In genomic region chr21:33199516-33200217, GRCh38 we compare ENCODE assay signal across 8 cellular contexts. TPM values are rescaled to one million over a fixed set of nuclear protein-coding genes. Genes with fewer than 3 reads are reported as not detected.
DNase-seq lines count a peak whose midpoint lies in the region; ATAC-seq and TF ChIP-seq lines count a peak whose summit lies in the region.

No MANE protein-coding gene starts in this region.

- peak; percentile 85 for DNase-seq in GM04504 (ENCODE audit: low read depth)
- DNase-seq in HFF-Myc (ENCODE audit: extremely low read depth, low read depth): peak; percentile 86
- DNase-seq in NCI-H1048 (lab: John Stamatoyannopoulos, UW): peak; percentile 59
- peak; percentile 70 for DNase-seq in SK-N-DZ (ENCODE audit: low spot score)
- peak in 41 of 42 donors; percentile 42 to 95 (median 83) for DNase-seq in head of caudate nucleus
- peak; percentile 43 to 61 for DNase-seq in psoas muscle

- H3K36me3 ChIP-seq in psoas muscle (ENCODE audit: insufficient read depth in 1 of 2, low read depth in 1 of 2): no peaks in the 10 kb centered on the region

- ATAC-seq in psoas muscle: peak; percentile 85 to 92 (median 86)
- no peak for ATAC-seq in HG03457 (IDR thresholded peaks at IDR 0.05; ENCODE audit: unreplicated experiment)

- peak; percentile 74 for TF ChIP-seq CTCF in HFF-Myc (IDR thresholded peaks at IDR 0.05; ENCODE audit: low read depth, low read length, missing control alignments)
- TF ChIP-seq CTCF in psoas muscle (IDR thresholded peaks at IDR 0.05): peak; percentile 81

- peak overlapping the region; percentile 36 for H3K27ac Mint-ChIP-seq in activated naive CD4-positive, alpha-beta T cell treated with anti-CD3 and anti-CD28 coated beads, Interleukin-2, amount 50 U/mL, for 24 hours

- intact Hi-C loops in head of caudate nucleus (cut with DNase I): loop anchor here (5.0 kb wide), 4 partner anchors 163 to 367 kb away; no protein-coding TSS in a partner anchor
- intact Hi-C loops in psoas muscle (cut with DNase I): loop anchor here (2.0 to 10.0 kb wide), 10 partner anchors 72 to 408 kb away; no protein-coding TSS in a partner anchor

- H3K9me3 ChIP-seq in psoas muscle: no peaks in the 10 kb centered on the region

- no peak overlapping the region for H3K4me3 Mint-ChIP-seq in activated naive CD4-positive, alpha-beta T cell treated with anti-CD3 and anti-CD28 coated beads, Interleukin-2, amount 50 U/mL, for 24 hours

- H3K27me3 Mint-ChIP-seq in activated naive CD4-positive, alpha-beta T cell treated with anti-CD3 and anti-CD28 coated beads, Interleukin-2, amount 50 U/mL, for 24 hours: no peaks in the 10 kb centered on the region

- no peaks in the 10 kb centered on the region for H3K9me3 Mint-ChIP-seq in activated naive CD4-positive, alpha-beta T cell treated with anti-CD3 and anti-CD28 coated beads, Interleukin-2, amount 50 U/mL, for 24 hours

- peak overlapping the region; percentile 69 for H3K27ac ChIP-seq in psoas muscle

- WGBS in psoas muscle, 3 donors: 19 to 29% (median 20%) methylated on average over 8 of the region's 8 CpGs

- H3K4me3 ChIP-seq in HFF-Myc (replicated peaks; ENCODE audit: low read depth, low read length) (no peak overlapping the region), psoas muscle (no peak overlapping the region)

- H3K27me3 ChIP-seq in psoas muscle (ENCODE audit: insufficient read depth in 3 of 3, low read length in 2 of 3): no peaks in the 10 kb centered on the region

- peaks cover 36% of the 10 kb centered on the region for H3K4me1 Mint-ChIP-seq in activated naive CD4-positive, alpha-beta T cell treated with anti-CD3 and anti-CD28 coated beads, Interleukin-2, amount 50 U/mL, for 24 hours

- peaks cover 21% of the 10 kb centered on the region for H3K4me1 ChIP-seq in psoas muscle

- no peaks in the 10 kb centered on the region for H3K36me3 Mint-ChIP-seq in activated naive CD4-positive, alpha-beta T cell treated with anti-CD3 and anti-CD28 coated beads, Interleukin-2, amount 50 U/mL, for 24 hours

RNA-seq across cellular contexts. Expression of gene IFNAR2, which starts 30.1 kb away (rescaled TPM):
- polyA plus RNA-seq in SK-N-DZ (2014; cell fraction: cytosol; rRNA removed): 6.5 and 6.7 TPM in 2 replicates
- polyA plus RNA-seq in SK-N-DZ (2014; cell fraction: nucleus; rRNA removed): 10.7 and 16.4 TPM in 2 replicates
- total RNA-seq in psoas muscle: 10 to 100 TPM in 1 of 4 donors, 1 to 10 TPM in 3; 3.3 to 10.0 (median 6.2) TPM
- polyA plus RNA-seq in psoas muscle: 1 to 10 TPM; 3.5 to 4.2 (median 3.8) TPM
